ENCODE assay signal across 1 cellular context in the genomic region with DNA sequence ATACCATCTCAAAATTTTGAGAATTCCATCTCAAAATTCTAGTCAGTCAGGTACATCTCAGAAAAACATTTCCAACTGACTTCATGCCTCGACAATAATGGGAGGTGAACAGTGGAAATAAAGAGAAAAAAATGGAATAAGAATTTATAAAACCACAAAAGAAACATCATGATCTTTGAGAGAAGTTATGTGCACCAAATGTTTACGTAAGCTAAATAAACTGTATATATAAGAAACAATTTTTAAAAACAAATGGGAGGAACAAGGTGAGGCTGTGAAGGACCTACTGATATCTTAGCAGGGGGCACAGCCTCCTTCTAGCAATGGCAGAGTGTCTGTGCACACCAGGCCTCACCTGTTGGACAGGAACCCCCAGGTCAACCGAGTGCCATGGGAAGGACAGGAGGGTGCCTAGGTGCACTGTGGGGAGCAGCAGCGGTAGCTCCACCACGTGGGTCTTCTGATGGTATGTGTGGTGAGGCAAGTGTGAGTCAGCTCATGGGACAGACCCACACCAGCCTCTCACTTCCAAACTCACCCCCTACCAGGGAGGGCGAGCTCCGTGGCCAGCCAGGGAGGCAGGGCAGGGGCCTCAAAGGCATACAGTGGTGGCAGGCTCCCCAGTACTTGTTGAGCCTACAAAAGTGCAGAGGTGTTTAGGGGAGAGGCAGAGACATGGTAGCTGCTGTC.
TF ChIP-seq lines count a peak whose summit lies in the region.

No MANE protein-coding gene starts in this region.

TF ChIP-seq in HEK293, 187 proteins besides CTCF, POLR2A, EP300 and RAD21:
- TF ChIP-seq, protein P1, sequence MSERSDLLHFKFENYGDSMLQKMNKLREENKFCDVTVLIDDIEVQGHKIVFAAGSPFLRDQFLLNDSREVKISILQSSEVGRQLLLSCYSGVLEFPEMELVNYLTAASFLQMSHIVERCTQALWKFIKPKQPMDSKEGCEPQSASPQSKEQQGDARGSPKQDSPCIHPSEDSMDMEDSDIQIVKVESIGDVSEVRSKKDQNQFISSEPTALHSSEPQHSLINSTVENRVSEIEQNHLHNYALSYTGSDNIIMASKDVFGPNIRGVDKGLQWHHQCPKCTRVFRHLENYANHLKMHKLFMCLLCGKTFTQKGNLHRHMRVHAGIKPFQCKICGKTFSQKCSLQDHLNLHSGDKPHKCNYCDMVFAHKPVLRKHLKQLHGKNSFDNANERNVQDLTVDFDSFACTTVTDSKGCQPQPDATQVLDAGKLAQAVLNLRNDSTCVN (tag by site-specific recombination; optimal IDR thresholded peaks at IDR 0.05) = no peak
- no peak for TF ChIP-seq ZNF138 (tag by site-specific recombination; IDR thresholded peaks at IDR 0.05; ENCODE audit: borderline replicate concordance)
- no peak for TF ChIP-seq ZNF677 (tag by site-specific recombination; IDR thresholded peaks at IDR 0.05)
- no peak for TF ChIP-seq ZNF514 (tag by site-specific recombination; IDR thresholded peaks at IDR 0.05)
- TF ChIP-seq ZIC2 (tag by site-specific recombination; IDR thresholded peaks at IDR 0.05) = peak; percentile 92
- TF ChIP-seq ZNF394 (tag by site-specific recombination; IDR thresholded peaks at IDR 0.05; ENCODE audit: borderline replicate concordance) = peak; percentile 41; the same call in 1 of the 2 replicates
- TF ChIP-seq ZBTB8A (tag by site-specific recombination; IDR thresholded peaks at IDR 0.05) = no peak
- no peak for TF ChIP-seq ZNF324 (tag by site-specific recombination; IDR thresholded peaks at IDR 0.05)
- TF ChIP-seq ZNF549 (tag by site-specific recombination; IDR thresholded peaks at IDR 0.05) = no peak
- TF ChIP-seq ZNF48 (tag by site-specific recombination; IDR thresholded peaks at IDR 0.05) = no peak
- no peak for TF ChIP-seq ZNF202 (tag by site-specific recombination; IDR thresholded peaks at IDR 0.05; ENCODE audit: borderline replicate concordance)
- no peak for TF ChIP-seq ZNF792 (tag by site-specific recombination; IDR thresholded peaks at IDR 0.05)
- TF ChIP-seq BCL11A (tag by site-specific recombination; IDR thresholded peaks at IDR 0.05; ENCODE audit: low read depth) = no peak
- no peak for TF ChIP-seq ZNF843 (tag by site-specific recombination; IDR thresholded peaks at IDR 0.05)
- no peak for TF ChIP-seq ZNF174 (tag by site-specific recombination; IDR thresholded peaks at IDR 0.05)
- 0 out of 2 replicates have a peak, but pooled peaks have one; percentile 22 for TF ChIP-seq ZEB2 (tag by site-specific recombination; IDR thresholded peaks at IDR 0.05)
- peak; percentile 56 for TF ChIP-seq GLIS2 (tag by site-specific recombination; IDR thresholded peaks at IDR 0.05)
- no peak for TF ChIP-seq IKZF3 (tag by site-specific recombination; IDR thresholded peaks at IDR 0.05)
- no peak for TF ChIP-seq ZNF26 (tag by site-specific recombination; IDR thresholded peaks at IDR 0.05)
- TF ChIP-seq, protein P2, sequence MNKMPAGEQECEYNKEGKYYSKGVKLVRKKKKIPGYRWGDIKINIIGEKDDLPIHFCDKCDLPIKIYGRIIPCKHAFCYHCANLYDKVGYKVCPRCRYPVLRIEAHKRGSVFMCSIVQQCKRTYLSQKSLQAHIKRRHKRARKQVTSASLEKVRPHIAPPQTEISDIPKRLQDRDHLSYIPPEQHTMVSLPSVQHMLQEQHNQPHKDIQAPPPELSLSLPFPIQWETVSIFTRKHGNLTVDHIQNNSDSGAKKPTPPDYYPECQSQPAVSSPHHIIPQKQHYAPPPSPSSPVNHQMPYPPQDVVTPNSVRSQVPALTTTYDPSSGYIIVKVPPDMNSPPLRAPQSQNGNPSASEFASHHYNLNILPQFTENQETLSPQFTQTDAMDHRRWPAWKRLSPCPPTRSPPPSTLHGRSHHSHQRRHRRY (tag by site-specific recombination; IDR thresholded peaks at IDR 0.05) = no peak
- peak; percentile 95 for TF ChIP-seq GLIS1 (tag by site-specific recombination; IDR thresholded peaks at IDR 0.05)
- TF ChIP-seq SCRT2 (tag by site-specific recombination; IDR thresholded peaks at IDR 0.05) = peak; percentile 81
- TF ChIP-seq KLF16 (tag by site-specific recombination; IDR thresholded peaks at IDR 0.05) = no peak
- TF ChIP-seq SP7 (tag by site-specific recombination; IDR thresholded peaks at IDR 0.05) = no peak
- no peak for TF ChIP-seq ZNF561 (tag by site-specific recombination; IDR thresholded peaks at IDR 0.05; ENCODE audit: borderline replicate concordance)
- no peak for TF ChIP-seq ZNF350 (tag by site-specific recombination; IDR thresholded peaks at IDR 0.05)
- TF ChIP-seq ZBTB1 (tag by site-specific recombination; IDR thresholded peaks at IDR 0.05) = no peak
- TF ChIP-seq FEZF1 (tag by site-specific recombination; IDR thresholded peaks at IDR 0.05) = no peak
- TF ChIP-seq ZNF112 (tag by site-specific recombination; IDR thresholded peaks at IDR 0.05) = no peak
- no peak for TF ChIP-seq ZNF704 (tag by site-specific recombination; IDR thresholded peaks at IDR 0.05)
- TF ChIP-seq ZNF624 (tag by site-specific recombination; IDR thresholded peaks at IDR 0.05) = no peak
- peak; percentile 37; the same call in 1 of the 2 replicates for TF ChIP-seq INSM2 (tag by site-specific recombination; IDR thresholded peaks at IDR 0.05)
- peak; percentile 14; the same call in 1 of the 2 replicates for TF ChIP-seq SCRT1 (tag by site-specific recombination; IDR thresholded peaks at IDR 0.05; ENCODE audit: borderline replicate concordance)
- TF ChIP-seq, protein P3, sequence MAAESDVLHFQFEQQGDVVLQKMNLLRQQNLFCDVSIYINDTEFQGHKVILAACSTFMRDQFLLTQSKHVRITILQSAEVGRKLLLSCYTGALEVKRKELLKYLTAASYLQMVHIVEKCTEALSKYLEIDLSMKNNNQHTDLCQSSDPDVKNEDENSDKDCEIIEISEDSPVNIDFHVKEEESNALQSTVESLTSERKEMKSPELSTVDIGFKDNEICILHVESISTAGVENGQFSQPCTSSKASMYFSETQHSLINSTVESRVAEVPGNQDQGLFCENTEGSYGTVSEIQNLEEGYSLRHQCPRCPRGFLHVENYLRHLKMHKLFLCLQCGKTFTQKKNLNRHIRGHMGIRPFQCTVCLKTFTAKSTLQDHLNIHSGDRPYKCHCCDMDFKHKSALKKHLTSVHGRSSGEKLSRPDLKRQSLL (tag by site-specific recombination; IDR thresholded peaks at IDR 0.05) = no peak
- no peak for TF ChIP-seq TCF7L2 (IDR thresholded peaks at IDR 0.05; ENCODE audit: borderline replicate concordance, low read depth, low read length)
- TF ChIP-seq ZNF830 (tag by site-specific recombination; IDR thresholded peaks at IDR 0.05; ENCODE audit: low read depth) = no peak
- no peak for TF ChIP-seq ZNF629 (tag by site-specific recombination; IDR thresholded peaks at IDR 0.05)
